1 cellular context compared by ENCODE assay signal in genomic region chr2:24123212-24124002, GRCh38.
TF ChIP-seq lines count a peak whose summit lies in the region.

Gene FAM228B, plus strand, starts transcription at chr2:24123469. Its CDS starts 893 bp downstream, at chr2:24124362.
Gene PFN4, minus strand, starts transcription at chr2:24123334. Its CDS starts 799 bp downstream, at chr2:24122535.

TF ChIP-seq in HepG2, 621 proteins besides CTCF, POLR2A, EP300 and RAD21 (continued from another document and continues in another):
- peak; percentile 55; the same call in 1 of the 2 replicates for TF ChIP-seq BCL3 (CRISPR knock-in tag; IDR thresholded peaks at IDR 0.05)
- TF ChIP-seq THYN1 (CRISPR knock-in tag; IDR thresholded peaks at IDR 0.05; ENCODE audit: borderline replicate concordance, low read depth): no peak
- TF ChIP-seq MZF1 (CRISPR knock-in tag; IDR thresholded peaks at IDR 0.05; ENCODE audit: borderline replicate concordance): no peak
- peak; percentile 61 for TF ChIP-seq ZMAT3 (CRISPR knock-in tag; conservative IDR thresholded peaks at IDR 0.05)
- no peak for TF ChIP-seq U2AF1 (optimal IDR thresholded peaks at IDR 0.05; ENCODE audit: low read depth, low read length)
- TF ChIP-seq ZBTB38 (CRISPR knock-in tag; IDR thresholded peaks at IDR 0.05): peak; percentile 23
- TF ChIP-seq MXD3 (CRISPR knock-in tag; IDR thresholded peaks at IDR 0.05): peak; percentile 81
- TF ChIP-seq ZNF235 (CRISPR knock-in tag; IDR thresholded peaks at IDR 0.05; ENCODE audit: borderline replicate concordance): 0 out of 2 replicates have a peak, but pooled peaks have one; percentile 24
- TF ChIP-seq HOXA5 (CRISPR knock-in tag; IDR thresholded peaks at IDR 0.05): 0 out of 2 replicates have a peak, but pooled peaks have one; percentile 18
- no peak for TF ChIP-seq FOXA1 (IDR thresholded peaks at IDR 0.05)
- TF ChIP-seq FOXA1 (CRISPR knock-in tag; IDR thresholded peaks at IDR 0.05): no peak
- TF ChIP-seq JUN (CRISPR knock-in tag; IDR thresholded peaks at IDR 0.05): peak; percentile 65; the same call in 1 of the 2 replicates
- TF ChIP-seq TARDBP (CRISPR knock-in tag; IDR thresholded peaks at IDR 0.05): 0 out of 2 replicates have a peak, but pooled peaks have one; percentile 33
- TF ChIP-seq NR2F6 (IDR thresholded peaks at IDR 0.05): no peak
- TF ChIP-seq NR2F6 (CRISPR knock-in tag; IDR thresholded peaks at IDR 0.05): peak; percentile 25; the same call in 1 of the 2 replicates
- TF ChIP-seq ZNF83 (CRISPR knock-in tag; IDR thresholded peaks at IDR 0.05; ENCODE audit: borderline replicate concordance): peak; percentile 96; the same call in 1 of the 2 replicates
- no peak for TF ChIP-seq CHCHD3 (CRISPR knock-in tag; IDR thresholded peaks at IDR 0.05)
- TF ChIP-seq TEAD3 (CRISPR knock-in tag; optimal IDR thresholded peaks at IDR 0.05; ENCODE audit: borderline replicate concordance): no peak
- no peak for TF ChIP-seq RFX3 (CRISPR knock-in tag; IDR thresholded peaks at IDR 0.05)
- TF ChIP-seq ADNP (CRISPR knock-in tag; IDR thresholded peaks at IDR 0.05): no peak
- no peak; the same call in 1 of the 2 replicates for TF ChIP-seq GATAD2A (CRISPR knock-in tag; IDR thresholded peaks at IDR 0.05)
- TF ChIP-seq RBM39 (IDR thresholded peaks at IDR 0.05; ENCODE audit: low read depth, low read length, poor library complexity, severe bottlenecking): peak; percentile 42
- peak; percentile 52; the same call in 1 of the 2 replicates for TF ChIP-seq NFKBIZ (CRISPR knock-in tag; IDR thresholded peaks at IDR 0.05)
- TF ChIP-seq PCBP1 (IDR thresholded peaks at IDR 0.05; ENCODE audit: borderline replicate concordance, low read depth, low read length): no peak
- TF ChIP-seq HOXA3 (CRISPR knock-in tag; IDR thresholded peaks at IDR 0.05): peak; percentile 75
- TF ChIP-seq MEIS2 (CRISPR knock-in tag; IDR thresholded peaks at IDR 0.05): peak; percentile 29; the same call in 1 of the 2 replicates
- peak; percentile 61; the same call in 1 of the 2 replicates for TF ChIP-seq ZNF766 (CRISPR knock-in tag; IDR thresholded peaks at IDR 0.05; ENCODE audit: borderline replicate concordance)
- peak; percentile 52; the same call in 1 of the 2 replicates for TF ChIP-seq ZGPAT (CRISPR knock-in tag; IDR thresholded peaks at IDR 0.05)
- 0 out of 2 replicates have a peak, but pooled peaks have one; percentile 83 for TF ChIP-seq NFATC3 (CRISPR knock-in tag; IDR thresholded peaks at IDR 0.05)
- TF ChIP-seq TBL1XR1 (IDR thresholded peaks at IDR 0.05; ENCODE audit: borderline replicate concordance, low read length, partially characterized antibody): no peak
- TF ChIP-seq NFRKB (IDR thresholded peaks at IDR 0.05): no peak
- no peak for TF ChIP-seq NFIB (CRISPR knock-in tag; IDR thresholded peaks at IDR 0.05; ENCODE audit: borderline replicate concordance)
- TF ChIP-seq ZNF562 (CRISPR knock-in tag; IDR thresholded peaks at IDR 0.05; ENCODE audit: borderline replicate concordance): peak; percentile 11; the same call in 1 of the 2 replicates
- TF ChIP-seq SMYD3 (CRISPR knock-in tag; IDR thresholded peaks at IDR 0.05): 0 out of 2 replicates have a peak, but pooled peaks have one; percentile 29
- peak; percentile 97; the same call in 1 of the 2 replicates for TF ChIP-seq ZNF598 (CRISPR knock-in tag; IDR thresholded peaks at IDR 0.05; ENCODE audit: borderline replicate concordance)
- peak; percentile 47; the same call in 1 of the 2 replicates for TF ChIP-seq ZNF484 (CRISPR knock-in tag; IDR thresholded peaks at IDR 0.05; ENCODE audit: borderline replicate concordance, low read depth)
- no peak for TF ChIP-seq ZBTB25 (CRISPR knock-in tag; IDR thresholded peaks at IDR 0.05)
- no peak for TF ChIP-seq ZNF775 (CRISPR knock-in tag; IDR thresholded peaks at IDR 0.05; ENCODE audit: borderline replicate concordance)
- peak; percentile 76 for TF ChIP-seq AGO2 (optimal IDR thresholded peaks at IDR 0.05; ENCODE audit: low read depth, low read length)
- no peak for TF ChIP-seq HNRNPUL1 (IDR thresholded peaks at IDR 0.05; ENCODE audit: low read depth, low read length)
- peak; percentile 91 for TF ChIP-seq ZBTB2 (CRISPR knock-in tag; IDR thresholded peaks at IDR 0.05; ENCODE audit: low read depth)
- peak; percentile 60; the same call in 1 of the 2 replicates for TF ChIP-seq IRX3 (CRISPR knock-in tag; IDR thresholded peaks at IDR 0.05; ENCODE audit: borderline replicate concordance, low read depth)
- TF ChIP-seq NAIF1 (CRISPR knock-in tag; IDR thresholded peaks at IDR 0.05; ENCODE audit: borderline replicate concordance): no peak; the same call in 1 of the 2 replicates
- no peak for TF ChIP-seq ZNF780A (CRISPR knock-in tag; IDR thresholded peaks at IDR 0.05)
- TF ChIP-seq KDM6A (CRISPR knock-in tag; IDR thresholded peaks at IDR 0.05; ENCODE audit: low read depth): no peak
- no peak for TF ChIP-seq ATF3 (CRISPR knock-in tag; IDR thresholded peaks at IDR 0.05)
- peak; percentile 79; the same call in 1 of the 2 replicates for TF ChIP-seq ZNF225 (CRISPR knock-in tag; IDR thresholded peaks at IDR 0.05)
- no peak for TF ChIP-seq ZFP36 (IDR thresholded peaks at IDR 0.05; ENCODE audit: borderline replicate concordance, low read depth, low read length, partially characterized antibody)
- TF ChIP-seq SOX13 (IDR thresholded peaks at IDR 0.05): no peak
- peak in 1 of 2 experiments; percentile 7; a peak in 2 of 4 replicates for TF ChIP-seq SOX13 (CRISPR knock-in tag; conservative IDR thresholded peaks at IDR 0.05 in 1 of 2, IDR thresholded peaks at IDR 0.05 in 1 of 2)
- TF ChIP-seq ZBTB44 (CRISPR knock-in tag; IDR thresholded peaks at IDR 0.05): peak; percentile 17; the same call in 1 of the 2 replicates
- peak; percentile 84; the same call in 1 of the 2 replicates for TF ChIP-seq ARID4A (CRISPR knock-in tag; IDR thresholded peaks at IDR 0.05; ENCODE audit: borderline replicate concordance)
- peak; percentile 12 for TF ChIP-seq MED1 (CRISPR knock-in tag; IDR thresholded peaks at IDR 0.05)
- TF ChIP-seq TRAFD1 (CRISPR knock-in tag; IDR thresholded peaks at IDR 0.05; ENCODE audit: borderline replicate concordance): no peak
- TF ChIP-seq AKAP8 (CRISPR knock-in tag; IDR thresholded peaks at IDR 0.05): peak; percentile 52
- TF ChIP-seq MATR3 (CRISPR knock-in tag; IDR thresholded peaks at IDR 0.05): no peak
- TF ChIP-seq NR2C2 (CRISPR knock-in tag; IDR thresholded peaks at IDR 0.05; ENCODE audit: borderline replicate concordance): peak; percentile 65; the same call in 1 of the 2 replicates
- peak; percentile 16; the same call in 1 of the 2 replicates for TF ChIP-seq YEATS2 (CRISPR knock-in tag; IDR thresholded peaks at IDR 0.05; ENCODE audit: borderline replicate concordance)
- no peak for TF ChIP-seq SMARCE1 (IDR thresholded peaks at IDR 0.05; ENCODE audit: borderline replicate concordance)
- no peak; the same call in none of the 2 replicates for TF ChIP-seq WIZ (CRISPR knock-in tag; IDR thresholded peaks at IDR 0.05)
